Comparison of ENCODE assay signal across 30 cellular contexts in genomic region chr10:7672366-7673134, GRCh38. TPM values are rescaled to one million over a fixed set of nuclear protein-coding genes. Genes with fewer than 3 reads are reported as not detected.
"Had no signal": no experiment of that assay in that cellular context is flagged by ENCODE, and none has a peak within 500 bp of the region (broad histone marks: within the 10 kb centered on the region; RNA-seq: fewer than 3 reads in every experiment).

No MANE protein-coding gene starts in this region.

- H3K27ac Mint-ChIP-seq: immature natural killer cell; naive thymus-derived CD4-positive, alpha-beta T cell; natural killer cell treated with Interleukin-12 subunit alpha and Interleukin-12 subunit beta and Interleukin-15 and Interleukin-18, amount 100 ng/mL, for 72 hours; progenitor cell of endocrine pancreas; stimulated activated effector memory CD8-positive, alpha-beta T cell treated with anti-CD3 and anti-CD28 coated beads, Interleukin-12 subunit alpha, Interleukin-12 subunit beta, amount 100 ng/mL, for 72 hours; stimulated activated naive CD8-positive, alpha-beta T cell treated with anti-CD3 and anti-CD28 coated beads, Interleukin-15, Interleukin-2, amounts not matched to agents 100 ng/mL and 50 ng/mL, for 24 hours had no signal

- H3K27ac ChIP-seq: left lung, lower lobe of right lung, ovary, right atrium auricular region, spleen, thyroid gland, transverse colon, upper lobe of right lung had no signal

- H3K36me3 Mint-ChIP-seq: immature natural killer cell; natural killer cell treated with Interleukin-12 subunit alpha and Interleukin-12 subunit beta and Interleukin-15 and Interleukin-18, amount 100 ng/mL, for 72 hours; stimulated activated effector memory CD8-positive, alpha-beta T cell treated with anti-CD3 and anti-CD28 coated beads, Interleukin-12 subunit alpha, Interleukin-12 subunit beta, amount 100 ng/mL, for 72 hours had no signal

- H3K4me3 Mint-ChIP-seq: immature natural killer cell; naive thymus-derived CD4-positive, alpha-beta T cell; natural killer cell treated with Interleukin-12 subunit alpha and Interleukin-12 subunit beta and Interleukin-15 and Interleukin-18, amount 100 ng/mL, for 72 hours; stimulated activated effector memory CD8-positive, alpha-beta T cell treated with anti-CD3 and anti-CD28 coated beads, Interleukin-12 subunit alpha, Interleukin-12 subunit beta, amount 100 ng/mL, for 72 hours; stimulated activated naive CD8-positive, alpha-beta T cell treated with anti-CD3 and anti-CD28 coated beads, Interleukin-15, Interleukin-2, amounts not matched to agents 100 ng/mL and 50 ng/mL, for 24 hours had no signal

- H3K36me3 ChIP-seq: left lung, lower lobe of right lung, ovary, right atrium auricular region, spleen, thyroid gland, transverse colon, upper lobe of right lung had no signal

- H3K9me3 ChIP-seq: left lung, lower lobe of right lung, mucosa of descending colon, ovary, right atrium auricular region, spleen, thyroid gland, transverse colon, upper lobe of right lung had no signal

- H3K9me3 Mint-ChIP-seq: immature natural killer cell; natural killer cell treated with Interleukin-12 subunit alpha and Interleukin-12 subunit beta and Interleukin-15 and Interleukin-18, amount 100 ng/mL, for 72 hours; stimulated activated effector memory CD8-positive, alpha-beta T cell treated with anti-CD3 and anti-CD28 coated beads, Interleukin-12 subunit alpha, Interleukin-12 subunit beta, amount 100 ng/mL, for 72 hours; stimulated activated naive CD8-positive, alpha-beta T cell treated with anti-CD3 and anti-CD28 coated beads, Interleukin-15, Interleukin-2, amounts not matched to agents 100 ng/mL and 50 ng/mL, for 24 hours had no signal

- H3K27me3 ChIP-seq: ovary, right atrium auricular region, thyroid gland, upper lobe of right lung had no signal

- H3K4me3 ChIP-seq: left lung, lower lobe of right lung, mucosa of descending colon, ovary, right atrium auricular region, spleen, thyroid gland, transverse colon, upper lobe of right lung had no signal

- DNase-seq: hypothalamus; immature natural killer cell; kidney; left colon; left lung; lower lobe of right lung; mammary epithelial cell; midbrain; mucosa of descending colon; naive thymus-derived CD4-positive, alpha-beta T cell; ovary; small intestine; spleen; stimulated activated CD4-positive, alpha-beta T cell treated with anti-CD3 and anti-CD28 coated beads, Interleukin-4, amount 100 ng/mL, for 24 hours; stimulated activated naive CD4-positive, alpha-beta T cell; substantia nigra; thyroid gland; transverse colon; upper lobe of right lung had no signal

- H3K4me1 ChIP-seq: left lung, lower lobe of right lung, right atrium auricular region, thyroid gland had no signal

RNA-seq across cellular contexts. Expression of gene ITIH5, which starts 5.8 kb away (rescaled TPM):
- total RNA-seq: myocyte; naive thymus-derived CD4-positive, alpha-beta T cell; natural killer cell treated with Interleukin-12 subunit alpha and Interleukin-12 subunit beta and Interleukin-15 and Interleukin-18, amount 100 ng/mL, for 72 hours; pulmonary artery endothelial cell had no signal
- polyA plus RNA-seq: immature natural killer cell; mammary epithelial cell; naive thymus-derived CD4-positive, alpha-beta T cell had no signal

RNA-seq across cellular contexts. Expression of gene ITIH2, which starts 30.6 kb away (rescaled TPM):
- total RNA-seq: left colon; mammary epithelial cell; mesenteric fat pad; mucosa of descending colon; myocyte; naive thymus-derived CD4-positive, alpha-beta T cell; natural killer cell treated with Interleukin-12 subunit alpha and Interleukin-12 subunit beta and Interleukin-15 and Interleukin-18, amount 100 ng/mL, for 72 hours; omental fat pad; pulmonary artery endothelial cell; right atrium auricular region; sciatic nerve; spleen; thyroid gland; transverse colon had no signal
- polyA plus RNA-seq: mammary epithelial cell; naive thymus-derived CD4-positive, alpha-beta T cell; neural cell; small intestine; spleen had no signal
